ENCODE assay signal across 13 cellular contexts in the genomic region with DNA sequence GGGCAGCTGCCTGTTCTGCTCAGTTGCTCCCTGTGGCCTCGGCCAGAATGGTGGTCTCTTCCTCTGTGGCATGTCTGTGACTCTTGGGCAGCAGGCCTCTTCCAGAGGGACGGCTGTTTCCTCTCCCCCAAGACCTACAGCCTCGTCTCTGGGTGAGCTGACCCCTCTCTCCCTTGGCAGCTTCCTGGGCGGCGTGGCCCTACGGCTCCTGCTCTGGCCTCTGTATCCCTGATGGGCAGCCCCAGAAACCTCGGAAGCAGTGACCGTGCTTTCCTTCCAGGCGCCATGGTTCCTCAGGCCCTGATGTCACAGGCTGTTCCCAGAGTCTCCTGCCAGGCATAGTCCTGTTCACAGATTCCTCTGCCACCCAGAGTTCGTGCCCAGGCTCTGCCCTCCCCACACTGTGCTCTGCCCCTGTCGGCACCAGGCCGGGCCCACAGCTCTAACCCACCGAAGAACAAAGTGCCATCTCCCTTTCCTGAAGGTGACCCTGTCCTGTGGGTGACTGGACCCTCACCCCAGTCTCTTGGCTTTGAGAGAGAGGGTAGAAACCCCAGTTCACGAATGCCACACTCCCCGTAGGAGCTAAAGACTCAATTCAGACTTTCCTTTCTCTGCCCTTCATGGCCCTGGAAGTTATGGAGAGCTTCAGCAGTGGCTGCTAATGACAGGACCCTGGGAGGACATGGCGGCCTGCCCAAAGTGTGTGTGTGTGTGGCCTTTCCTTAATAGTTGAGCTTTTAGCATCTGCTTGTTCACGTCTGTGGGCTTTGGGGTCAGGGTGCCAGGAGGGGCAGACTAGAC.
DNase-seq lines count a peak whose midpoint lies in the region; ATAC-seq and TF ChIP-seq lines count a peak whose summit lies in the region.
"Had no signal": no experiment of that assay in that cellular context is flagged by ENCODE, and none has a peak within 500 bp of the region (broad histone marks: within the 10 kb centered on the region; RNA-seq: fewer than 3 reads in every experiment).

No MANE protein-coding gene starts in this region.

- peak overlapping the region; percentile 57 for H3K4me3 Mint-ChIP-seq in activated T-cell treated with anti-CD3 and anti-CD28 coated beads, Interleukin-2, amount 50 U/mL, for 24 hours
- no peak overlapping the region for H3K4me3 Mint-ChIP-seq in activated B cell treated with CpG ODN at 0.5 μM for 24 hours
- no peak overlapping the region for H3K4me3 Mint-ChIP-seq in mesothelial cell of epicardium

- TF ChIP-seq CTCF in activated B cell treated with CpG ODN at 0.5 μM for 24 hours (IDR thresholded peaks at IDR 0.05) (no peak), left ventricle myocardium inferior (IDR thresholded peaks at IDR 0.05; ENCODE audit: borderline replicate concordance) (no peak), mesothelial cell of epicardium (IDR thresholded peaks at IDR 0.05; ENCODE audit: unreplicated experiment) (no peak)

- H3K36me3 Mint-ChIP-seq in activated T-cell treated with anti-CD3 and anti-CD28 coated beads, Interleukin-2, amount 50 U/mL, for 24 hours (ENCODE audit: low read depth) = peaks cover 69% of the 10 kb centered on the region
- H3K36me3 Mint-ChIP-seq in activated B cell treated with CpG ODN at 0.5 μM for 24 hours (ENCODE audit: low read depth) (peaks cover 49% of the 10 kb centered on the region), mesothelial cell of epicardium (peaks cover 17% of the 10 kb centered on the region)

- CTCF ChIA-PET in activated B cell treated with CpG ODN at 0.5 μM for 24 hours (lab: Charles Lee) = interaction anchor here (1.4 kb wide), 1 partner anchor 109 kb away, joined by 4 read pairs; no protein-coding TSS in a partner anchor

- H3K27ac ChIP-seq in left ventricle myocardium inferior (replicated peaks) = peak overlapping the region; percentile 87
- H3K27ac ChIP-seq: HL-60, ovary had no signal

- no peaks in the 10 kb centered on the region for H3K9me3 ChIP-seq in left ventricle myocardium inferior (replicated peaks)
- H3K9me3 ChIP-seq: ovary had no signal

- intact Hi-C loops in activated B cell treated with CpG ODN at 0.5 μM for 24 hours (cut with micrococcal nuclease) (loop anchor here (5.0 to 10.0 kb wide), 2 partner anchors 157 to 175 kb away; no protein-coding TSS in a partner anchor), left ventricle myocardium inferior (cut with micrococcal nuclease) (no loop called here)

- no peak for ATAC-seq in activated B cell treated with CpG ODN at 0.5 μM for 24 hours (ENCODE audit: low read depth)

- H3K27me3 ChIP-seq in left ventricle myocardium inferior (ENCODE audit: low read depth) = no peaks in the 10 kb centered on the region
- H3K27me3 ChIP-seq: ovary had no signal

- no peaks in the 10 kb centered on the region for H3K9me3 Mint-ChIP-seq in activated T-cell treated with anti-CD3 and anti-CD28 coated beads, Interleukin-2, amount 50 U/mL, for 24 hours
- H3K9me3 Mint-ChIP-seq in activated B cell treated with CpG ODN at 0.5 μM for 24 hours (no peaks in the 10 kb centered on the region), mesothelial cell of epicardium (no peaks in the 10 kb centered on the region)

- H3K4me1 ChIP-seq in left ventricle myocardium inferior = peaks cover 63% of the 10 kb centered on the region

- no peak overlapping the region for H3K4me3 ChIP-seq in left ventricle myocardium inferior
- H3K4me3 ChIP-seq: ovary had no signal

- no peaks in the 10 kb centered on the region for H3K27me3 Mint-ChIP-seq in activated T-cell treated with anti-CD3 and anti-CD28 coated beads, Interleukin-2, amount 50 U/mL, for 24 hours
- H3K27me3 Mint-ChIP-seq in activated B cell treated with CpG ODN at 0.5 μM for 24 hours (no peaks in the 10 kb centered on the region), mesothelial cell of epicardium (ENCODE audit: low read depth) (no peaks in the 10 kb centered on the region)

- DNase-seq in activated T-cell treated with anti-CD3 and anti-CD28 coated beads, Interleukin-2, amount 50 U/mL, for 24 hours = no peak
- DNase-seq in activated T-cell treated with anti-CD3 and anti-CD28 coated beads for 4 hours (no peak), activated B cell treated with CpG ODN at 0.5 μM for 24 hours (no peak), left ventricle myocardium inferior (no peak), NAMALWA (ENCODE audit: low spot score) (no peak), mesothelial cell of epicardium (ENCODE audit: low spot score in 2 of 2, unreplicated experiment in 2 of 2) (no peak), foreskin melanocyte (no peak)
- DNase-seq in stimulated activated CD8-positive, alpha-beta memory T cell treated with anti-CD3 and anti-CD28 coated beads, Interleukin-4, amount 100 ng/mL, for 48 hours = peak; percentile 40
- DNase-seq: DMS79 treated with DMSO at 0.1 percent for 48 hours, glutamatergic neuron, NCI-H2171 treated with DMSO at 0.1 percent for 48 hours, ovary had no signal

- H3K27ac Mint-ChIP-seq in activated T-cell treated with anti-CD3 and anti-CD28 coated beads, Interleukin-2, amount 50 U/mL, for 24 hours = peak overlapping the region; percentile 96
- H3K27ac Mint-ChIP-seq in activated B cell treated with CpG ODN at 0.5 μM for 24 hours (peak overlapping the region; percentile 76), mesothelial cell of epicardium (no peak overlapping the region)

- H3K4me1 Mint-ChIP-seq in activated T-cell treated with anti-CD3 and anti-CD28 coated beads, Interleukin-2, amount 50 U/mL, for 24 hours (ENCODE audit: low read depth) = peaks cover 70% of the 10 kb centered on the region
- H3K4me1 Mint-ChIP-seq in activated B cell treated with CpG ODN at 0.5 μM for 24 hours (peaks cover 59% of the 10 kb centered on the region), mesothelial cell of epicardium (peaks cover 22% of the 10 kb centered on the region)

- POLR2A ChIA-PET in activated B cell treated with CpG ODN at 0.5 μM for 24 hours (lab: Charles Lee) = interaction anchor here (0.7 to 1.1 kb wide), 5 partner anchors 30 to 68 kb away, joined by 3 to 5 read pairs (median 3); no protein-coding TSS in a partner anchor

- peaks cover 24% of the 10 kb centered on the region for H3K36me3 ChIP-seq in left ventricle myocardium inferior
